ENCODE assay signal across 11 cellular contexts in genomic region chr20:571754-572331, GRCh38. TPM values are rescaled to one million over a fixed set of nuclear protein-coding genes. Genes with fewer than 3 reads are reported as not detected.
DNase-seq lines count a peak whose midpoint lies in the region; ATAC-seq, FAIRE-seq and TF ChIP-seq lines count a peak whose summit lies in the region.
"Had no signal": no experiment of that assay in that cellular context is flagged by ENCODE, and none has a peak within 500 bp of the region (broad histone marks: within the 10 kb centered on the region; RNA-seq: fewer than 3 reads in every experiment).

No MANE protein-coding gene starts in this region.

- FAIRE-seq in HepG2 (lab: Jason Lieb, UNC), result no peak
- no peak for FAIRE-seq in D721Med (lab: Jason Lieb, UNC)

- H3K4me1 Mint-ChIP-seq in T-helper 17 cell, result peaks cover 7% of the 10 kb centered on the region

- TF ChIP-seq CTCF in coronary artery (IDR thresholded peaks at IDR 0.05) (no peak), HepG2 (CRISPR knock-in tag; IDR thresholded peaks at IDR 0.05) (no peak), transverse colon (IDR thresholded peaks at IDR 0.05) (no peak), D721Med (IDR thresholded peaks at IDR 0.05; ENCODE audit: insufficient read depth, missing control alignments) (no peak)

- TF ChIP-seq POLR2A in HepG2 (IDR thresholded peaks at IDR 0.05; ENCODE audit: insufficient read depth in 1 of 2, low read depth in 2 of 2, low read length in 2 of 2) (no peak), transverse colon (IDR thresholded peaks at IDR 0.05) (no peak)

- H3K4me3 ChIP-seq in coronary artery, result peak overlapping the region; percentile 31
- H3K4me3 ChIP-seq in HepG2 (replicated peaks in 1 of 3; ENCODE audit: insufficient read depth in 1 of 3, low read depth in 2 of 3, low read length in 3 of 3), result no peak overlapping the region
- no peak overlapping the region for H3K4me3 ChIP-seq in transverse colon
- H3K4me3 ChIP-seq: HAP-1 had no signal

- 17% methylated on average over 23 of the region's 23 CpGs for WGBS in HepG2 (ENCODE audit: low lambda C conversion rate)
- 14 to 15% methylated on average over 9 to 22 of the region's 23 CpGs for WGBS in transverse colon (ENCODE audit: low coverage in 1 of 2), 2 donors

- no peak for TF ChIP-seq EP300 in HepG2 (IDR thresholded peaks at IDR 0.05; ENCODE audit: low read depth in 2 of 2, low read length in 2 of 2)
- no peak for TF ChIP-seq EP300 in HepG2 (CRISPR knock-in tag; IDR thresholded peaks at IDR 0.05; ENCODE audit: borderline replicate concordance)
- TF ChIP-seq EP300 in transverse colon (IDR thresholded peaks at IDR 0.05; ENCODE audit: low read depth), result no peak

- no peak overlapping the region for H3K27ac ChIP-seq in coronary artery
- H3K27ac ChIP-seq in HepG2 (ENCODE audit: extremely low read length, insufficient read depth, low read length), result no peak overlapping the region
- H3K27ac ChIP-seq in transverse colon, result peak overlapping the region in 2 of 4 donors; percentile 12 to 14

- no peaks in the 10 kb centered on the region for H3K9me3 ChIP-seq in HepG2 (ENCODE audit: low read length)
- H3K9me3 ChIP-seq in transverse colon, result no peaks in the 10 kb centered on the region
- no peaks in the 10 kb centered on the region for H3K9me3 ChIP-seq in T-helper 17 cell (ENCODE audit: control insufficient read depth, low read length, poor library complexity, severe bottlenecking)
- H3K9me3 ChIP-seq: HAP-1 had no signal

- no peak overlapping the region for H3K9ac ChIP-seq in HepG2 (ENCODE audit: insufficient read depth, low read depth, low read length)

- peaks cover 72% of the 10 kb centered on the region for H3K27me3 Mint-ChIP-seq in T-helper 17 cell

- H3K79me2 ChIP-seq in HepG2 (ENCODE audit: insufficient read depth, low read length), result no peaks in the 10 kb centered on the region

- POLR2A ChIA-PET in HepG2 (lab: Yijun Ruan, JAX), result no interaction called here

- DNase-seq in NCI-H2171 (lab: John Stamatoyannopoulos, UW), result peak; percentile 82
- no peak for DNase-seq in coronary artery (ENCODE audit: low spot score)
- no peak for DNase-seq in HepG2 (ENCODE audit: low spot score)
- DNase-seq in transverse colon, result peak; percentile 67
- no peak for DNase-seq in C1 segment of cervical spinal cord (lab: John Stamatoyannopoulos, UW)
- DNase-seq in T-helper 17 cell, result no peak
- no peak for DNase-seq in D721Med (ENCODE audit: insufficient read length, low spot score)
- DNase-seq: activated CD4-positive, alpha-beta T cell treated with anti-CD3 and anti-CD28 coated beads for 4 hours; stimulated activated naive CD4-positive, alpha-beta T cell had no signal

- BruUV-seq in HepG2 (replicated peaks; lab: Mats Ljungman, UMichigan), result no TSS peak

- H3K36me3 Mint-ChIP-seq in T-helper 17 cell (ENCODE audit: low read depth), result peaks cover 11% of the 10 kb centered on the region

- peaks cover 19 to 71% of the 10 kb centered on the region in 2 experiments for H3K27me3 ChIP-seq in HepG2 (ENCODE audit: control insufficient read depth in 1 of 2, insufficient read depth in 2 of 2, low read length in 2 of 2)
- peaks cover 85% of the 10 kb centered on the region for H3K27me3 ChIP-seq in transverse colon

- CTCF ChIA-PET in HepG2 (lab: Yijun Ruan, JAX; ENCODE audit: low intra/inter-chr PET ratio, low total read pairs), result no interaction called here

- intact Hi-C loops in HepG2 (cut with micrococcal nuclease; ENCODE audit: unreplicated experiment), result no loop called here
- intact Hi-C loops in transverse colon (cut with DNase I; ENCODE audit: low total_unique reads), result no loop called here

- no peak overlapping the region for H3K4me2 ChIP-seq in HepG2 (ENCODE audit: low read depth, low read length)

- H3K4me1 ChIP-seq in HepG2 (ENCODE audit: insufficient read depth, low read length) (no peaks in the 10 kb centered on the region), transverse colon (peaks cover 0 to 11% (median 9%) of the 10 kb centered on the region in 4 donors)
- H3K4me1 ChIP-seq: HAP-1 had no signal

- no peak overlapping the region for H3K4me3 Mint-ChIP-seq in T-helper 17 cell

- no peak overlapping the region for H2AFZ ChIP-seq in HepG2 (ENCODE audit: low read length)

- no peak for TF ChIP-seq RAD21 in HepG2 (CRISPR knock-in tag; IDR thresholded peaks at IDR 0.05)

- H3K36me3 ChIP-seq in HepG2 (replicated peaks in 1 of 2; ENCODE audit: control insufficient read depth in 1 of 2, insufficient read depth in 2 of 2, low read length in 2 of 2), result no peaks in the 10 kb centered on the region
- no peaks in the 10 kb centered on the region for H3K36me3 ChIP-seq in transverse colon
- H3K36me3 ChIP-seq: HAP-1 had no signal

- H4K20me1 ChIP-seq in HepG2 (ENCODE audit: insufficient read depth, low read length), result no peaks in the 10 kb centered on the region

- peak; percentile 10; the same call in 2 of the 3 replicates for ATAC-seq in HepG2
- ATAC-seq in T-helper 17 cell, result no peak
- ATAC-seq in GM18519 (IDR thresholded peaks at IDR 0.05; ENCODE audit: low FRiP score, unreplicated experiment), result no peak

- no peak overlapping the region for H3K27ac Mint-ChIP-seq in T-helper 17 cell

- in situ Hi-C loops in HepG2 (cut with HindIII; ENCODE audit: extremely low pct_ligation_motif_present, low pct_unique_long_range_greater_than_20kb) (no loop called here), transverse colon (cut with MboI; ENCODE audit: low pct_ligation_motif_present in 1 of 4, low pct_unique_long_range_greater_than_20kb in 1 of 4, low sequenced_read_pairs in 3 of 4) (loop anchor here in 1 of 4 donors (25.0 kb wide), 1 partner anchor 165 kb away; no protein-coding TSS in a partner anchor)

TF ChIP-seq in HepG2, 621 proteins besides CTCF, POLR2A, EP300 and RAD21 (continues in another document):
- no peak for TF ChIP-seq GABPB1 (CRISPR knock-in tag; IDR thresholded peaks at IDR 0.05)

RNA-seq across cellular contexts. Expression of gene CSNK2A1, which starts 28.3 kb away (rescaled TPM):
- total RNA-seq in HepG2 (2016; rRNA removed; fragmentation: Illumina TruSeq; extraction: Trizol), result 231 and 288 TPM in 2 replicates
- total RNA-seq in HepG2 (2016; cell fraction: cytosol; rRNA removed; fragmentation: Illumina TruSeq; extraction: Trizol; ENCODE audit: low read depth), result 61.5 and 68.7 TPM in 2 replicates
- 223 and 276 TPM in 2 replicates for total RNA-seq in HepG2 (2016; cell fraction: insoluble cytoplasmic fraction; rRNA removed; fragmentation: Illumina TruSeq; extraction: Trizol)
- 134 and 154 TPM in 2 replicates for total RNA-seq in HepG2 (2016; cell fraction: membrane; rRNA removed; fragmentation: Illumina TruSeq; extraction: Trizol)
- 168 and 193 TPM in 2 replicates for total RNA-seq in HepG2 (2016; cell fraction: nucleus; rRNA removed; fragmentation: Illumina TruSeq; extraction: Trizol)
- 131 and 153 TPM in 2 replicates for polyA plus RNA-seq in HepG2 (2011; rRNA removed)
- polyA plus RNA-seq in HepG2 (2011; cell fraction: cytosol; rRNA removed), result 111 and 139 TPM in 2 replicates
- polyA plus RNA-seq in HepG2 (2011; cell fraction: nucleus; rRNA removed), result 88.9 and 104 TPM in 2 replicates
- polyA plus RNA-seq in HepG2 (2012), result 170 and 173 TPM in 2 replicates
- polyA plus RNA-seq in HepG2 (2016; cell fraction: cytosol; fragmentation: Illumina TruSeq; extraction: Trizol; ENCODE audit: low read depth), result 29.0 and 30.9 TPM in 2 replicates
- 222 and 255 TPM in 2 replicates for polyA plus RNA-seq in HepG2 (2016; cell fraction: insoluble cytoplasmic fraction; fragmentation: Illumina TruSeq; extraction: Trizol; ENCODE audit: low read depth)
- polyA plus RNA-seq in HepG2 (2016; cell fraction: membrane; fragmentation: Illumina TruSeq; extraction: Trizol; ENCODE audit: low read depth), result 56.7 and 58.4 TPM in 2 replicates
- polyA plus RNA-seq in HepG2 (2016; cell fraction: nucleus; fragmentation: Illumina TruSeq; extraction: Trizol; ENCODE audit: insufficient read depth, low read depth), result 145 and 159 TPM in 2 replicates
- polyA minus RNA-seq in HepG2 (2011; rRNA and poly(A)+ RNA removed; ENCODE audit: low replicate concordance), result 131 and 343 TPM in 2 replicates
- 168 and 178 TPM in 2 replicates for polyA minus RNA-seq in HepG2 (2011; cell fraction: cytosol; rRNA and poly(A)+ RNA removed)
- 284 and 317 TPM in 2 replicates for polyA minus RNA-seq in HepG2 (2011; cell fraction: nucleus; rRNA and poly(A)+ RNA removed)
- total RNA-seq in transverse colon, result 100 to 1,000 TPM in 1 of 4 donors, 10 to 100 TPM in 3; 76.7 to 100 (median 82.6) TPM
- total RNA-seq in T-helper 17 cell, result 10 to 100 TPM; 63.8 to 69.0 TPM

RNA-seq across cellular contexts. Expression of gene TCF15, which starts 38.3 kb away (rescaled TPM):
- not detected in 2 replicates for total RNA-seq in HepG2 (2016; rRNA removed; fragmentation: Illumina TruSeq; extraction: Trizol)
- not detected in 2 replicates for total RNA-seq in HepG2 (2016; cell fraction: cytosol; rRNA removed; fragmentation: Illumina TruSeq; extraction: Trizol; ENCODE audit: low read depth)
- not detected in 2 replicates for total RNA-seq in HepG2 (2016; cell fraction: insoluble cytoplasmic fraction; rRNA removed; fragmentation: Illumina TruSeq; extraction: Trizol)
- not detected in 2 replicates for total RNA-seq in HepG2 (2016; cell fraction: membrane; rRNA removed; fragmentation: Illumina TruSeq; extraction: Trizol)
- total RNA-seq in HepG2 (2016; cell fraction: nucleus; rRNA removed; fragmentation: Illumina TruSeq; extraction: Trizol), result not detected in 2 replicates
- not detected in 2 replicates for polyA plus RNA-seq in HepG2 (2011; rRNA removed)
- polyA plus RNA-seq in HepG2 (2011; cell fraction: cytosol; rRNA removed), result not detected in 2 replicates
- not detected in 2 replicates for polyA plus RNA-seq in HepG2 (2011; cell fraction: nucleus; rRNA removed)
- not detected in 2 replicates for polyA plus RNA-seq in HepG2 (2012)
- not detected in 2 replicates for polyA plus RNA-seq in HepG2 (2016; cell fraction: cytosol; fragmentation: Illumina TruSeq; extraction: Trizol; ENCODE audit: low read depth)
- polyA plus RNA-seq in HepG2 (2016; cell fraction: insoluble cytoplasmic fraction; fragmentation: Illumina TruSeq; extraction: Trizol; ENCODE audit: low read depth), result not detected in 2 replicates
- not detected in 2 replicates for polyA plus RNA-seq in HepG2 (2016; cell fraction: membrane; fragmentation: Illumina TruSeq; extraction: Trizol; ENCODE audit: low read depth)
- polyA plus RNA-seq in HepG2 (2016; cell fraction: nucleus; fragmentation: Illumina TruSeq; extraction: Trizol; ENCODE audit: insufficient read depth, low read depth), result not detected in 2 replicates
- not detected in 2 replicates for polyA minus RNA-seq in HepG2 (2011; rRNA and poly(A)+ RNA removed; ENCODE audit: low replicate concordance)
- polyA minus RNA-seq in HepG2 (2011; cell fraction: cytosol; rRNA and poly(A)+ RNA removed), result not detected in 2 replicates
- polyA minus RNA-seq in HepG2 (2011; cell fraction: nucleus; rRNA and poly(A)+ RNA removed), result not detected in 2 replicates
- not detected for total RNA-seq in transverse colon
- total RNA-seq in T-helper 17 cell, result not detected

Comparison
In these comparisons a context has a peak if more than half of its experiments do, and no peak if none do; other contexts are left out.
1. DNase-seq: peak in NCI-H2171 (single experiment) and transverse colon (single experiment); none in coronary artery (single experiment), HepG2 (single experiment), C1 segment of cervical spinal cord (0 of 14), T-helper 17 cell (0 of 3) and D721Med (single experiment).